Comparison of ENCODE assay signal across 8 cellular contexts in genomic region chr13:114235697-114236096, GRCh38. TPM values are rescaled to one million over a fixed set of nuclear protein-coding genes. Genes with fewer than 3 reads are reported as not detected.
DNase-seq lines count a peak whose midpoint lies in the region; ATAC-seq and TF ChIP-seq lines count a peak whose summit lies in the region.

No MANE protein-coding gene starts in this region.

- H3K4me3 ChIP-seq in ascending aorta: peak overlapping the region; percentile 83 to 91
- peak overlapping the region; percentile 96 to 97 (median 96) for H3K4me3 ChIP-seq in right lobe of liver
- peak overlapping the region; percentile 70 to 89 (median 76) for H3K4me3 ChIP-seq in transverse colon

- H3K27ac ChIP-seq in ascending aorta (peak overlapping the region; percentile 28 to 78), right lobe of liver (peak overlapping the region in 2 of 3 donors; percentile 67 to 85), transverse colon (peak overlapping the region; percentile 92 to 95 (median 94))

- no peaks in the 10 kb centered on the region for H3K27me3 ChIP-seq in ascending aorta
- no peaks in the 10 kb centered on the region for H3K27me3 ChIP-seq in right lobe of liver
- no peaks in the 10 kb centered on the region for H3K27me3 ChIP-seq in transverse colon

- no peak for DNase-seq in activated naive CD4-positive, alpha-beta T cell treated with anti-CD3 and anti-CD28 coated beads for 36 hours
- no peak for DNase-seq in activated naive CD4-positive, alpha-beta T cell treated with anti-CD3 and anti-CD28 coated beads, Interleukin-2, amount 50 U/mL, for 16 hours
- DNase-seq in ascending aorta (ENCODE audit: low spot score in 2 of 2): no peak
- no peak for DNase-seq in right lobe of liver
- no peak for DNase-seq in transverse colon
- no peak for DNase-seq in DMS79 treated with DMSO at 0.1 percent for 48 hours (lab: John Stamatoyannopoulos, UW)
- DNase-seq in NCI-H345 treated with DMSO at 0.1 percent for 48 hours (lab: John Stamatoyannopoulos, UW; ENCODE audit: unreplicated experiment): no peak
- DNase-seq in DMS153 treated with DMSO at 0.1 percent for 48 hours (lab: John Stamatoyannopoulos, UW; ENCODE audit: unreplicated experiment): no peak

- TF ChIP-seq POLR2A in right lobe of liver (IDR thresholded peaks at IDR 0.05) (no peak), transverse colon (IDR thresholded peaks at IDR 0.05) (no peak)

- H3K4me3 Mint-ChIP-seq in activated naive CD4-positive, alpha-beta T cell treated with anti-CD3 and anti-CD28 coated beads for 36 hours: peak overlapping the region; percentile 81

- no peaks in the 10 kb centered on the region for H3K9me3 ChIP-seq in ascending aorta
- H3K9me3 ChIP-seq in right lobe of liver: no peaks in the 10 kb centered on the region
- H3K9me3 ChIP-seq in transverse colon: no peaks in the 10 kb centered on the region

- WGBS in right lobe of liver (ENCODE audit: insufficient coverage, low coverage, low lambda C conversion rate, missing lambda C conversion rate): 4% methylated on average over 10 of the region's 10 CpGs
- WGBS in transverse colon (ENCODE audit: low coverage in 1 of 2), 2 donors: 13 to 19% methylated on average over 5 to 10 of the region's 10 CpGs

- CTCF ChIA-PET in activated naive CD4-positive, alpha-beta T cell treated with anti-CD3 and anti-CD28 coated beads for 36 hours (lab: Charles Lee): interaction anchor here (1.1 kb wide), 1 partner anchor 10 kb away, joined by 4 read pairs; no protein-coding TSS in a partner anchor

- in situ Hi-C loops in transverse colon (cut with MboI; ENCODE audit: low pct_ligation_motif_present in 1 of 4, low pct_unique_long_range_greater_than_20kb in 1 of 4, low sequenced_read_pairs in 3 of 4): no loop called here

- ATAC-seq in right lobe of liver: peak in 1 of 4 donors; percentile 50

- TF ChIP-seq CTCF in ascending aorta (IDR thresholded peaks at IDR 0.05) (no peak), right lobe of liver (IDR thresholded peaks at IDR 0.05) (no peak), transverse colon (IDR thresholded peaks at IDR 0.05) (no peak)

- peaks cover 6% of the 10 kb centered on the region in 2 donors for H3K4me1 ChIP-seq in ascending aorta
- H3K4me1 ChIP-seq in right lobe of liver: peaks cover 0 to 11% (median 0%) of the 10 kb centered on the region in 4 donors
- H3K4me1 ChIP-seq in transverse colon: peaks cover 7 to 16% (median 9%) of the 10 kb centered on the region in 4 donors

- no peaks in the 10 kb centered on the region for H3K9me3 Mint-ChIP-seq in activated naive CD4-positive, alpha-beta T cell treated with anti-CD3 and anti-CD28 coated beads for 36 hours

- intact Hi-C loops in activated naive CD4-positive, alpha-beta T cell treated with anti-CD3 and anti-CD28 coated beads for 36 hours (cut with micrococcal nuclease): loop anchor here (1.0 kb wide), 1 partner anchor 45 kb away; no protein-coding TSS in a partner anchor
- intact Hi-C loops in ascending aorta (cut with DNase I): no loop called here
- intact Hi-C loops in right lobe of liver (cut with DNase I): no loop called here
- intact Hi-C loops in transverse colon (cut with DNase I; ENCODE audit: low total_unique reads): no loop called here

- H3K36me3 Mint-ChIP-seq in activated naive CD4-positive, alpha-beta T cell treated with anti-CD3 and anti-CD28 coated beads for 36 hours (ENCODE audit: low read depth): peaks cover 26% of the 10 kb centered on the region

- no peak for TF ChIP-seq EP300 in transverse colon (IDR thresholded peaks at IDR 0.05; ENCODE audit: low read depth)

- no peaks in the 10 kb centered on the region for H3K27me3 Mint-ChIP-seq in activated naive CD4-positive, alpha-beta T cell treated with anti-CD3 and anti-CD28 coated beads for 36 hours (ENCODE audit: low read depth)

- peak overlapping the region; percentile 76 for H3K27ac Mint-ChIP-seq in activated naive CD4-positive, alpha-beta T cell treated with anti-CD3 and anti-CD28 coated beads for 36 hours

- H3K4me1 Mint-ChIP-seq in activated naive CD4-positive, alpha-beta T cell treated with anti-CD3 and anti-CD28 coated beads for 36 hours (ENCODE audit: low read depth): peaks cover 27% of the 10 kb centered on the region

- peaks cover 31 to 38% of the 10 kb centered on the region in 2 donors for H3K36me3 ChIP-seq in ascending aorta
- peaks cover 0 to 41% (median 24%) of the 10 kb centered on the region in 4 donors for H3K36me3 ChIP-seq in right lobe of liver
- peaks cover 0 to 33% (median 16%) of the 10 kb centered on the region in 4 donors for H3K36me3 ChIP-seq in transverse colon

RNA-seq across cellular contexts. Expression of gene CDC16, which starts 1.0 kb away (rescaled TPM):
- total RNA-seq in activated naive CD4-positive, alpha-beta T cell treated with anti-CD3 and anti-CD28 coated beads for 36 hours: 10 to 100 TPM; 67.2 to 69.5 TPM
- total RNA-seq in ascending aorta (41.1 TPM), right lobe of liver (10 to 100 TPM; 28.4 to 47.6 (median 35.8) TPM), transverse colon (10 to 100 TPM; 34.8 to 75.4 (median 56.1) TPM)

RNA-seq across cellular contexts. Expression of gene UPF3A, which starts 45.7 kb away (rescaled TPM):
- 10 to 100 TPM; 36.9 to 38.7 TPM for total RNA-seq in activated naive CD4-positive, alpha-beta T cell treated with anti-CD3 and anti-CD28 coated beads for 36 hours
- 79.8 TPM for total RNA-seq in ascending aorta
- total RNA-seq in right lobe of liver: 10 to 100 TPM; 10.6 to 24.3 (median 14.8) TPM
- total RNA-seq in transverse colon: 10 to 100 TPM; 15.3 to 49.7 (median 36.4) TPM

RNA-seq across cellular contexts. Expression of gene CFAP97D2, which starts 56.6 kb away (rescaled TPM):
- total RNA-seq in activated naive CD4-positive, alpha-beta T cell treated with anti-CD3 and anti-CD28 coated beads for 36 hours: under 1 TPM in 1 of 2 experiments, not detected in 1; 0.17 TPM
- total RNA-seq in ascending aorta (not detected), right lobe of liver (not detected), transverse colon (not detected)
